ENCODE assay signal across 11 cellular contexts in the genomic region with DNA sequence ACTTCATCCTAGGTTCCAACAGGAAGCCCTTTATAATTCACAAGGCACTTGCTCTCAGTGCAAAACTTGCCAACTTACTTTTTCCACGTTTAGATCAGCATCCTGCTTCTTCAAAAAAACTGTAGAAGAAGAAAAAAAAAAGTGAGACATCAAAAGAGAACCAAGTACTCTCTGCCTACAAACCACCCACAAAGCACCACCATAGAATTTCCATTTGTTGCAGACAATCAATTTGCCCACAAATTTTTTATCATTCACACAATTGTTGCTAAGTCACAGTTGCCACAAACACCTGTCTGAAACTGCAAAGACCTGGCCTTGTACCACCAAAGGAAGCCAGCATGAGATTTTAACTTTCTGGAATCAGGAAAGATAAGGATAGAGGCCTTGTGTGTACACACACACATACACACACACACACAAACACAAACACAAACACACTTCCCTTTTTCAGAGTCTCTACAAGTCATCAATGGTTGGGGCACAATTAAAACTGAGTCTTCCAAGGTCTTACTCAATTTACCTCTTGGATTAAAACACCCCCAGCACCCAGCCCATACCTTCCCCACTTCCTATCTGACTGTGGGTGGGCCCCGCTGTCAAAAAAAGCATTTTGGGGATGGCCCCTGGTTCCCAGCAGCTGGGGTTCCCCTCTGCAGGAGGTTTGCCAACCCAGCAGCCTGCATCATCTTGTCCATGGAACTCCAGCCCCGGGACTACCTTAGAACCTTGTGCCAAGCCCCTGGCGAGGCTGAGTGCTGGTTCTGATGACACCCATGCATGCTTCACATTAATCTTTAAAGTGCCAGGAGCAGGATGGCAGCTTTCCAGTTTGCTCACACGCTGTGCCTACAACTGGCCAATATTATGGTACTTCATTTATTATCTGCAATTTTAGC. TPM values are rescaled to one million over a fixed set of nuclear protein-coding genes. Genes with fewer than 3 reads are reported as not detected.
A peak's percentile ranks its signal among the peaks of the same experiment; 100 is the strongest.
DNase-seq lines count a peak whose midpoint lies in the region; ATAC-seq, FAIRE-seq and TF ChIP-seq lines count a peak whose summit lies in the region.
"Had no signal": no experiment of that assay in that cellular context is flagged by ENCODE, and none has a peak within 500 bp of the region (broad histone marks: within the 10 kb centered on the region; RNA-seq: fewer than 3 reads in every experiment).

No MANE protein-coding gene starts in this region.

- no peaks in the 10 kb centered on the region for H3K36me3 ChIP-seq in MG63
- H3K36me3 ChIP-seq in neuronal stem cell (replicated peaks in 1 of 2; ENCODE audit: control insufficient read depth in 2 of 2, insufficient read depth in 2 of 2, low read length in 2 of 2), result peaks cover 0 to 67% of the 10 kb centered on the region in 2 donors
- no peaks in the 10 kb centered on the region for H3K36me3 ChIP-seq in right lobe of liver

- no peak overlapping the region for H3K23ac ChIP-seq in neuronal stem cell (ENCODE audit: low read depth, low read length, poor library complexity)

- peak overlapping the region; percentile 85 for H3K27ac ChIP-seq in neuronal stem cell (replicated peaks; ENCODE audit: low read length)
- no peak overlapping the region for H3K27ac ChIP-seq in right lobe of liver

- H3K79me1 ChIP-seq in neuronal stem cell (ENCODE audit: low read depth, low read length), result peaks cover 8% of the 10 kb centered on the region

- H3K14ac ChIP-seq in neuronal stem cell (ENCODE audit: low read length), result no peak overlapping the region

- peaks cover 52% of the 10 kb centered on the region for H3K36me3 Mint-ChIP-seq in activated CD4-positive, alpha-beta T cell treated with anti-CD3 and anti-CD28 coated beads for 36 hours (ENCODE audit: low read depth)

- peak; percentile 59 for DNase-seq in activated CD4-positive, alpha-beta T cell treated with anti-CD3 and anti-CD28 coated beads for 36 hours
- no peak for DNase-seq in activated CD4-positive, alpha-beta T cell treated with anti-CD3 and anti-CD28 coated beads, Interleukin-2, amount 50 U/mL, for 1 hour
- DNase-seq in MG63 (peak; percentile 45), neuronal stem cell (ENCODE audit: low spot score) (no peak), GM19240 (ENCODE audit: insufficient read length, low spot score) (no peak), GM19239 (ENCODE audit: insufficient read length, low spot score) (no peak), right lobe of liver (no peak)
- peak; percentile 77 for DNase-seq in central memory CD4-positive, alpha-beta T cell
- DNase-seq: aorta, KG1 had no signal

- no peak for FAIRE-seq in GM19239 (lab: Jason Lieb, UNC)

- intact Hi-C loops in activated CD4-positive, alpha-beta T cell treated with anti-CD3 and anti-CD28 coated beads for 36 hours (cut with DNase I, micrococcal nuclease), result loop anchor here (1.0 to 10.0 kb wide), 6 partner anchors 8 to 150 kb away; no protein-coding TSS in a partner anchor
- intact Hi-C loops in right lobe of liver (cut with DNase I), result no loop called here

- H4K8ac ChIP-seq in neuronal stem cell (ENCODE audit: low read depth, low read length), result no peak overlapping the region

- H2AFZ ChIP-seq in neuronal stem cell (ENCODE audit: low read length), result no peak overlapping the region

- ATAC-seq in activated CD4-positive, alpha-beta T cell treated with anti-CD3 and anti-CD28 coated beads for 36 hours, result peak; percentile 34
- ATAC-seq in right lobe of liver, result no peak
- ATAC-seq: esophagus mucosa had no signal

- no peak overlapping the region for H3K4ac ChIP-seq in neuronal stem cell (ENCODE audit: low read length)

- H4K91ac ChIP-seq in neuronal stem cell (ENCODE audit: low read depth, low read length, poor library complexity), result no peak overlapping the region

- peaks cover 76% of the 10 kb centered on the region for H3K4me1 Mint-ChIP-seq in activated CD4-positive, alpha-beta T cell treated with anti-CD3 and anti-CD28 coated beads for 36 hours

- no peak for TF ChIP-seq POLR2A in right lobe of liver (IDR thresholded peaks at IDR 0.05)

- no peak overlapping the region for H2BK15ac ChIP-seq in neuronal stem cell (ENCODE audit: low read length)

- H3K9me3 Mint-ChIP-seq in activated CD4-positive, alpha-beta T cell treated with anti-CD3 and anti-CD28 coated beads for 36 hours (ENCODE audit: low read depth), result no peaks in the 10 kb centered on the region

- no peak overlapping the region for H2BK5ac ChIP-seq in neuronal stem cell (ENCODE audit: low read length)

- H3K4me2 ChIP-seq in neuronal stem cell (ENCODE audit: insufficient read depth, low read length, poor library complexity, severe bottlenecking), result no peak overlapping the region

- H3K9me3 ChIP-seq in MG63 (no peaks in the 10 kb centered on the region), neuronal stem cell (replicated peaks in 1 of 2; ENCODE audit: control insufficient read depth in 2 of 2, insufficient read depth in 1 of 2, low read depth in 1 of 2, low read length in 2 of 2) (no peaks in the 10 kb centered on the region), right lobe of liver (no peaks in the 10 kb centered on the region)

- no peak overlapping the region for H2BK120ac ChIP-seq in neuronal stem cell (ENCODE audit: low read depth, low read length)

- no peaks in the 10 kb centered on the region for H3K27me3 Mint-ChIP-seq in activated CD4-positive, alpha-beta T cell treated with anti-CD3 and anti-CD28 coated beads for 36 hours

- CTCF ChIA-PET in activated CD4-positive, alpha-beta T cell treated with anti-CD3 and anti-CD28 coated beads for 36 hours (lab: Charles Lee), result interaction anchor here (0.6 to 1.6 kb wide), 9 partner anchors 10 to 153 kb away, joined by 3 to 4 read pairs (median 3); no protein-coding TSS in a partner anchor

- H3K18ac ChIP-seq in neuronal stem cell (ENCODE audit: low read length), result peak overlapping the region; percentile 55

- TF ChIP-seq CTCF in right lobe of liver (IDR thresholded peaks at IDR 0.05), result no peak

- H3K4me1 ChIP-seq in neuronal stem cell (ENCODE audit: control insufficient read depth in 2 of 2, insufficient read depth in 1 of 2, low read depth in 1 of 2, low read length in 2 of 2) (peaks cover 42 to 70% of the 10 kb centered on the region in 2 donors), right lobe of liver (no peaks in the 10 kb centered on the region)

- H3K4me3 Mint-ChIP-seq in activated CD4-positive, alpha-beta T cell treated with anti-CD3 and anti-CD28 coated beads for 36 hours, result peak overlapping the region; percentile 56

- no CpG with 5 or more reads among the region's 5 CpGs for WGBS in neuronal stem cell (ENCODE audit: extremely low coverage in 2 of 2, insufficient read length in 2 of 2, insufficient replicate concordance in 1 of 2), 2 donors
- WGBS in right lobe of liver (ENCODE audit: insufficient coverage, low coverage, low lambda C conversion rate, missing lambda C conversion rate), result 24% methylated on average over 2 of the region's 5 CpGs

- H3K4me3 ChIP-seq in MG63, result no peak overlapping the region
- no peak overlapping the region for H3K4me3 ChIP-seq in neuronal stem cell (ENCODE audit: low read length in 2 of 2)
- H3K4me3 ChIP-seq in right lobe of liver, result no peak overlapping the region

- H2BK12ac ChIP-seq in neuronal stem cell (ENCODE audit: low read length), result no peak overlapping the region

- no peak overlapping the region for H2AK5ac ChIP-seq in neuronal stem cell (ENCODE audit: low read depth, low read length)

- POLR2A ChIA-PET in activated CD4-positive, alpha-beta T cell treated with anti-CD3 and anti-CD28 coated beads for 36 hours (lab: Charles Lee), result interaction anchor here (0.7 kb wide), 1 partner anchor 88 kb away, joined by 3 read pairs; no protein-coding TSS in a partner anchor

- H3K9ac ChIP-seq in neuronal stem cell (ENCODE audit: low read depth, low read length, poor library complexity), result no peak overlapping the region

- no peaks in the 10 kb centered on the region for H3K27me3 ChIP-seq in MG63
- no peaks in the 10 kb centered on the region for H3K27me3 ChIP-seq in neuronal stem cell (ENCODE audit: control insufficient read depth in 3 of 3, insufficient read depth in 3 of 3, low read depth in 1 of 3, low read length in 3 of 3)
- no peaks in the 10 kb centered on the region for H3K27me3 ChIP-seq in right lobe of liver

- H3K27ac Mint-ChIP-seq in activated CD4-positive, alpha-beta T cell treated with anti-CD3 and anti-CD28 coated beads for 36 hours, result no peak overlapping the region

RNA-seq across cellular contexts. Expression of gene FYN, which starts 26.5 kb away (rescaled TPM):
- 100 to 1,000 TPM; 345 to 504 TPM for total RNA-seq in activated CD4-positive, alpha-beta T cell treated with anti-CD3 and anti-CD28 coated beads for 36 hours
- total RNA-seq in MG63 (2014; rRNA removed; shearing (Covaris generic); ENCODE audit: low replicate concordance), result 48.7 and 69.0 TPM in 2 replicates
- 176 TPM for polyA plus RNA-seq in neuronal stem cell (2013, experiment 1 of 2)
- polyA plus RNA-seq in neuronal stem cell (2013, experiment 2 of 2), result 174 TPM
- total RNA-seq in right lobe of liver, result 10 to 100 TPM; 16.8 to 33.7 (median 23.5) TPM

Comparison
In these comparisons a context has a peak if more than half of its experiments do, and no peak if none do; other contexts are left out.
1. DNase-seq: peak in activated CD4-positive, alpha-beta T cell treated with anti-CD3 and anti-CD28 coated beads for 36 hours (single experiment), MG63 (single experiment) and central memory CD4-positive, alpha-beta T cell (single experiment); none in activated CD4-positive, alpha-beta T cell treated with anti-CD3 and anti-CD28 coated beads, Interleukin-2, amount 50 U/mL, for 1 hour (single experiment), neuronal stem cell (single experiment), GM19240 (single experiment), GM19239 (single experiment) and right lobe of liver (0 of 3).
2. intact Hi-C loops: an anchor here in activated CD4-positive, alpha-beta T cell treated with anti-CD3 and anti-CD28 coated beads for 36 hours (1.0 to 10.0 kb wide); none called in right lobe of liver.